Comparison of ENCODE assay signal across 1 cellular context in genomic region chr1:56414728-56415224, GRCh38.
TF ChIP-seq lines count a peak whose summit lies in the region.

No MANE protein-coding gene starts in this region.

TF ChIP-seq in HepG2, 621 proteins besides CTCF, POLR2A, EP300 and RAD21 (continued from another document and continues in another):
- TF ChIP-seq SNAPC4 (CRISPR knock-in tag; IDR thresholded peaks at IDR 0.05) (no peak), ZNF761 (CRISPR knock-in tag; conservative IDR thresholded peaks at IDR 0.05) (0 out of 2 replicates have a peak, but pooled peaks have one; percentile 30), ZBTB10 (CRISPR knock-in tag; IDR thresholded peaks at IDR 0.05; ENCODE audit: borderline replicate concordance) (no peak; the same call in 1 of the 2 replicates), ZNF407 (CRISPR knock-in tag; IDR thresholded peaks at IDR 0.05; ENCODE audit: not compliant biosample characterization) (no peak), TERF1 (CRISPR knock-in tag; IDR thresholded peaks at IDR 0.05) (no peak), BCL3 (CRISPR knock-in tag; IDR thresholded peaks at IDR 0.05) (0 out of 2 replicates have a peak, but pooled peaks have one; percentile 54), USF2 (IDR thresholded peaks at IDR 0.05; ENCODE audit: low read depth, low read length) (peak; percentile 43; the same call in 1 of the 2 replicates), USF2 (CRISPR knock-in tag; IDR thresholded peaks at IDR 0.05; ENCODE audit: borderline replicate concordance) (peak; percentile 76; the same call in 1 of the 2 replicates), ZNF3 (CRISPR knock-in tag; IDR thresholded peaks at IDR 0.05) (peak; percentile 69; the same call in 1 of the 2 replicates), TBX2 (CRISPR knock-in tag; IDR thresholded peaks at IDR 0.05; ENCODE audit: borderline replicate concordance) (peak; percentile 92), TBX3 (IDR thresholded peaks at IDR 0.05; ENCODE audit: borderline replicate concordance) (peak; percentile 68), JUND (CRISPR knock-in tag; IDR thresholded peaks at IDR 0.05) (peak; percentile 58), CHCHD3 (CRISPR knock-in tag; IDR thresholded peaks at IDR 0.05) (no peak), ZSCAN25 (CRISPR knock-in tag; IDR thresholded peaks at IDR 0.05) (no peak), TCF7L2 (IDR thresholded peaks at IDR 0.05; ENCODE audit: low read depth, low read length) (no peak; the same call in 1 of the 2 replicates), MLLT10 (CRISPR knock-in tag; IDR thresholded peaks at IDR 0.05) (no peak), FOSL2 (CRISPR knock-in tag; IDR thresholded peaks at IDR 0.05) (peak; percentile 95), PLSCR1 (CRISPR knock-in tag; IDR thresholded peaks at IDR 0.05; ENCODE audit: borderline replicate concordance) (no peak), PRDM10 (CRISPR knock-in tag; IDR thresholded peaks at IDR 0.05; ENCODE audit: low read depth) (peak; percentile 94), SYNCRIP (IDR thresholded peaks at IDR 0.05; ENCODE audit: insufficient read depth, low read depth, low read length) (no peak), ZNF224 (CRISPR knock-in tag; IDR thresholded peaks at IDR 0.05) (peak; percentile 30; the same call in 1 of the 2 replicates), RFX1 (IDR thresholded peaks at IDR 0.05) (no peak)
